Comparison of ENCODE assay signal across 25 cellular contexts in the genomic region with DNA sequence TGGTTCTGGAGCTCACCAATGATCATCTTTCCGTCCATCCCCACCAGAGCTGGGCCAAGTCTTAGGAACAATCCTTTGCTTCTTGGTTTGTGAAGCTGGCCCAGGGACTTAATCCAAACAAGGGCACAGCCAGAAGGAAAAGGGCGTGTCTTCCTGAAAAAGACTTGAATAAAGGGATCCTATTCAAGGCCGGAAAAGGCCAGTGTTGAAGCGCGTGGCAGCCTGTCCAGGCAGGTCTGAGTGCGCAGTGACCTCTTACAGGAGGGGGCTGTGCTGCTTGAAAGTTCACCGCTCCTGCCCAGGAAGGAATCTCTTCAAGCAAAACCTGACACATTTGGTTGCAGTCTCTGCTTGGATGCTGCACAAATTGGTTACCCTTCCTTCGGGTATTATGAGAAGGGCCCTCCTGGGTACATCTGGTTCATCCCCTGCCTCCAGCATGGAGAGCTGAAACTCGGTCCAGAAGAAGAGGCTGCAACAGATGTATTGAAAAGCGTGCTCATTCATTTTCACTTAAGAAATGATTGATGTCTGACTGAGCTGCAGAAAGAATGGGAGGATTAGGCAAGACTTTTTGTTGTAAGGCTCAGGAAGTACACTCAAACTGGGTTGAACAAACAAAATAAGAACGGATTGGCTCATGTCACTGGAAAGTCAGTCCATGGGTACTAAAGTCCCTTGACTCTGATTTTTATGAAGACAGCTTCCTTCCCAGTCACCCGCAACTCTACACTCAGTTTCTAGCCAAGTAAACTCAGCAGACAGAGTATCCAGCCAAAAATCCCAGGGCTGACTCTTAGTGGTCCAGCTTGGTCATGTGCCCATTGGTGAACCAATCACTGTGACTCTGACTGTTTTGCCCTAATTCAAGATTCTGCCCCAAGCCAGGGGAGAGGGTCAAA.
A peak's percentile ranks its signal among the peaks of the same experiment; 100 is the strongest.
DNase-seq lines count a peak whose midpoint lies in the region; TF ChIP-seq lines count a peak whose summit lies in the region.
"Had no signal": no experiment of that assay in that cellular context is flagged by ENCODE, and none has a peak within 500 bp of the region (broad histone marks: within the 10 kb centered on the region; RNA-seq: fewer than 3 reads in every experiment).

No MANE protein-coding gene starts in this region.

- H3K9me3 Mint-ChIP-seq in neural crest cell: no peaks in the 10 kb centered on the region
- H3K9me3 Mint-ChIP-seq: CD4-positive, alpha-beta T cell; endodermal cell; natural killer cell had no signal

- no peak for TF ChIP-seq CTCF in AG10803 (conservative IDR thresholded peaks at IDR 0.05; ENCODE audit: low read length)
- no peak for TF ChIP-seq CTCF in neural crest cell (conservative IDR thresholded peaks at IDR 0.05)

- H3K27ac Mint-ChIP-seq in neural crest cell (ENCODE audit: unreplicated experiment): peak overlapping the region; percentile 83
- H3K27ac Mint-ChIP-seq: CD4-positive, alpha-beta T cell; endodermal cell; natural killer cell had no signal

- H3K4me1 Mint-ChIP-seq in neural crest cell: peaks cover 18% of the 10 kb centered on the region
- H3K4me1 Mint-ChIP-seq: endodermal cell, natural killer cell had no signal

- no peaks in the 10 kb centered on the region for H3K27me3 Mint-ChIP-seq in neural crest cell (ENCODE audit: low read depth)

- peaks cover 2% of the 10 kb centered on the region for H3K36me3 Mint-ChIP-seq in neural crest cell (ENCODE audit: low read depth)
- H3K36me3 Mint-ChIP-seq: natural killer cell had no signal

- H3K4me3 Mint-ChIP-seq in neural crest cell: peak overlapping the region; percentile 8
- H3K4me3 Mint-ChIP-seq: activated T-cell treated with anti-CD3 and anti-CD28 coated beads, Interleukin-2, amount 50 U/mL, for 4 hours; CD4-positive, alpha-beta T cell; endodermal cell; natural killer cell had no signal

- DNase-seq in AG10803 (ENCODE audit: low read depth): peak; percentile 39
- DNase-seq in NCI-H345 treated with DMSO at 0.1 percent for 48 hours (lab: John Stamatoyannopoulos, UW; ENCODE audit: unreplicated experiment): peak; percentile 30
- DNase-seq in dermis blood vessel endothelial cell: peak; percentile 39
- peak; percentile 29 for DNase-seq in neural crest cell (ENCODE audit: low read depth, low spot score)
- DNase-seq in activated effector memory CD4-positive, alpha-beta T cell treated with Interleukin-2 at 50 U/mL for 16 hours: no peak
- no peak for DNase-seq in DMS153 (lab: John Stamatoyannopoulos, UW)
- no peak for DNase-seq in DMS 273 (lab: John Stamatoyannopoulos, UW; ENCODE audit: unreplicated experiment)
- DNase-seq in NCI-H526 (lab: John Stamatoyannopoulos, UW): no peak
- DNase-seq: activated CD4-positive, CD25-positive, alpha-beta regulatory T cell treated with anti-CD3 and anti-CD28 coated beads, Interleukin-2, amount 50 U/mL, for 72 hours; activated naive CD4-positive, alpha-beta T cell treated with Interleukin-2 at 50 U/mL for 16 hours; activated T-cell treated with anti-CD3 and anti-CD28 coated beads, Interleukin-2, amount 50 U/mL, for 4 hours; CD4-positive, alpha-beta T cell; colonic mucosa; endodermal cell; heart right ventricle; left ventricle myocardium inferior; midbrain; natural killer cell; NCI-H1105; NCI-H2081; NCI-H510A; pancreas; sigmoid colon; stimulated activated CD8-positive, alpha-beta memory T cell treated with anti-CD3 and anti-CD28 coated beads, Interleukin-4, amount 100 ng/mL, for 48 hours; trophoblast cell had no signal

- no peak overlapping the region for H3K4me3 ChIP-seq in AG10803 (ENCODE audit: low read length)
- H3K4me3 ChIP-seq: colonic mucosa, heart right ventricle, left ventricle myocardium inferior, pancreas, sigmoid colon had no signal

Comparison
In these comparisons a context has a peak if more than half of its experiments do, and no peak if none do; other contexts are left out.
1. DNase-seq: peak in AG10803 (single experiment), NCI-H345 treated with DMSO at 0.1 percent for 48 hours (single experiment), dermis blood vessel endothelial cell (single experiment) and neural crest cell (single experiment); none in activated effector memory CD4-positive, alpha-beta T cell treated with Interleukin-2 at 50 U/mL for 16 hours (single experiment), DMS153 (single experiment), DMS 273 (single experiment) and NCI-H526 (0 of 2).